In the genomic region with DNA sequence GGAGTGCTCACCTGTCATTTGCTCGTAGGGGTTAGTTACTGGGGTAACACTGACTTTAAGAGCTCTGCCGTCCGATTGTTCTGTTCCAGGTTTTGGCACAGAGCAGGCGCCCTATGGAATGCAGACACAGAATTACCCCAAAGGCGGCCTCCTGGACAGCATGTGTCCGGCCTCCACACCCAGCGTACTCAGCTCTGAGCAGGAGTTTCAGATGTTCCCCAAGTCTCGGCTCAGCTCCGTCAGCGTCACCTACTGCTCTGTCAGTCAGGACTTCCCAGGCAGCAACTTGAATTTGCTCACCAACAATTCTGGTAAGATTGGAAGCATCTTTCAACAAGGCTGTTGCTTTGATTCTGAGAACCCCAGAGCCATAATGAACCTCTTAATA, we compare ENCODE assay signal across 18 cellular contexts. TPM values are rescaled to one million over a fixed set of nuclear protein-coding genes. Genes with fewer than 3 reads are reported as not detected.
DNase-seq lines count a peak whose midpoint lies in the region; ATAC-seq and TF ChIP-seq lines count a peak whose summit lies in the region.
"Had no signal": no experiment of that assay in that cellular context is flagged by ENCODE, and none has a peak within 500 bp of the region (broad histone marks: within the 10 kb centered on the region; RNA-seq: fewer than 3 reads in every experiment).

No MANE protein-coding gene starts in this region.

- H3K9me3 ChIP-seq in Panc1 (ENCODE audit: control insufficient read depth, insufficient read depth, low read depth, low read length): no peaks in the 10 kb centered on the region
- no peaks in the 10 kb centered on the region for H3K9me3 ChIP-seq in fibroblast of lung (ENCODE audit: control insufficient read depth, insufficient read depth, low read depth, low read length)
- no peaks in the 10 kb centered on the region for H3K9me3 ChIP-seq in upper lobe of left lung
- peaks cover 0 to 7% of the 10 kb centered on the region in 2 donors for H3K9me3 ChIP-seq in neuronal stem cell (replicated peaks in 1 of 2; ENCODE audit: control insufficient read depth in 2 of 2, insufficient read depth in 1 of 2, low read depth in 1 of 2, low read length in 2 of 2)

- H2BK15ac ChIP-seq in neuronal stem cell (ENCODE audit: low read length): no peak overlapping the region

- no peaks in the 10 kb centered on the region for H4K20me1 ChIP-seq in fibroblast of lung (ENCODE audit: control insufficient read depth, extremely low read depth, insufficient read depth, low read length)

- no peak overlapping the region for H2BK5ac ChIP-seq in neuronal stem cell (ENCODE audit: low read length)

- WGBS in upper lobe of left lung, 2 donors: 94 to 98% methylated on average over 7 to 10 of the region's 10 CpGs
- WGBS in neuronal stem cell (ENCODE audit: extremely low coverage in 2 of 2, insufficient read length in 2 of 2, insufficient replicate concordance in 1 of 2), 2 donors: no CpG with 5 or more reads among the region's 10 CpGs

- H4K8ac ChIP-seq in neuronal stem cell (ENCODE audit: low read depth, low read length): no peak overlapping the region

- no peak overlapping the region for H3K4me3 Mint-ChIP-seq in progenitor cell of endocrine pancreas (ENCODE audit: low read depth)
- H3K4me3 Mint-ChIP-seq: activated CD8-positive, alpha-beta T cell treated with anti-CD3 and anti-CD28 coated beads for 36 hours; activated naive CD4-positive, alpha-beta T cell treated with anti-CD3 and anti-CD28 coated beads, Interleukin-2, amount 10 ng/mL, durations not matched to agents 7 days and 5 days; activated T-cell treated with anti-CD3 and anti-CD28 coated beads, Interleukin-2, amount 50 U/mL, for 24 hours; natural killer cell; stimulated activated effector memory CD8-positive, alpha-beta T cell treated with anti-CD3 and anti-CD28 coated beads, Interleukin-12 subunit alpha, Interleukin-12 subunit beta, amount 100 ng/mL, for 72 hours; T-cell had no signal

- intact Hi-C loops in Panc1 (cut with micrococcal nuclease; ENCODE audit: unreplicated experiment): no loop called here

- no peak overlapping the region for H3K4ac ChIP-seq in neuronal stem cell (ENCODE audit: low read length)

- H2BK12ac ChIP-seq in neuronal stem cell (ENCODE audit: low read length): no peak overlapping the region

- in situ Hi-C loops in Panc1 (cut with HindIII; ENCODE audit: low pct_unique_long_range_greater_than_20kb, low sequenced_read_pairs): no loop called here

- H3K9ac ChIP-seq in fibroblast of lung (ENCODE audit: insufficient read depth, low read length) (no peak overlapping the region), neuronal stem cell (ENCODE audit: low read depth, low read length, poor library complexity) (no peak overlapping the region)

- H3K9me3 Mint-ChIP-seq in progenitor cell of endocrine pancreas (ENCODE audit: low read depth): no peaks in the 10 kb centered on the region
- H3K9me3 Mint-ChIP-seq: activated CD8-positive, alpha-beta T cell treated with anti-CD3 and anti-CD28 coated beads for 36 hours; activated naive CD4-positive, alpha-beta T cell treated with anti-CD3 and anti-CD28 coated beads, Interleukin-2, amount 10 ng/mL, durations not matched to agents 7 days and 5 days; activated T-cell treated with anti-CD3 and anti-CD28 coated beads, Interleukin-2, amount 50 U/mL, for 24 hours; natural killer cell; stimulated activated effector memory CD8-positive, alpha-beta T cell treated with anti-CD3 and anti-CD28 coated beads, Interleukin-12 subunit alpha, Interleukin-12 subunit beta, amount 100 ng/mL, for 72 hours had no signal

- TF ChIP-seq CTCF in Panc1 (IDR thresholded peaks at IDR 0.05): no peak
- no peak for TF ChIP-seq CTCF in fibroblast of lung (conservative IDR thresholded peaks at IDR 0.05 in 1 of 2, IDR thresholded peaks at IDR 0.05 in 1 of 2; ENCODE audit: low read depth in 1 of 2, low read length in 2 of 2)
- TF ChIP-seq CTCF in progenitor cell of endocrine pancreas (IDR thresholded peaks at IDR 0.05; ENCODE audit: unreplicated experiment): no peak
- TF ChIP-seq CTCF in upper lobe of left lung (IDR thresholded peaks at IDR 0.05): no peak

- peaks cover 83% of the 10 kb centered on the region for H3K4me1 ChIP-seq in Panc1 (ENCODE audit: control insufficient read depth, insufficient read depth, low read length)
- peaks cover 32% of the 10 kb centered on the region for H3K4me1 ChIP-seq in fibroblast of lung (ENCODE audit: control insufficient read depth, extremely low read depth, insufficient read depth, low read length)
- peaks cover 57 to 73% (median 65%) of the 10 kb centered on the region in 4 donors for H3K4me1 ChIP-seq in upper lobe of left lung
- H3K4me1 ChIP-seq in neuronal stem cell (ENCODE audit: control insufficient read depth in 2 of 2, insufficient read depth in 1 of 2, low read depth in 1 of 2, low read length in 2 of 2): no peaks in the 10 kb centered on the region

- H3K27me3 ChIP-seq in Panc1 (ENCODE audit: control insufficient read depth, insufficient read depth, low read length) (no peaks in the 10 kb centered on the region), fibroblast of lung (ENCODE audit: control insufficient read depth, insufficient read depth, low read length) (no peaks in the 10 kb centered on the region), upper lobe of left lung (no peaks in the 10 kb centered on the region), neuronal stem cell (ENCODE audit: control insufficient read depth in 3 of 3, insufficient read depth in 3 of 3, low read depth in 1 of 3, low read length in 3 of 3) (peaks cover 0 to 2% (median 0%) of the 10 kb centered on the region in 3 experiments)

- H3K27ac Mint-ChIP-seq in progenitor cell of endocrine pancreas: peak overlapping the region; percentile 67
- H3K27ac Mint-ChIP-seq: activated CD8-positive, alpha-beta T cell treated with anti-CD3 and anti-CD28 coated beads for 36 hours; activated T-cell treated with anti-CD3 and anti-CD28 coated beads, Interleukin-2, amount 50 U/mL, for 24 hours; natural killer cell; stimulated activated effector memory CD8-positive, alpha-beta T cell treated with anti-CD3 and anti-CD28 coated beads, Interleukin-12 subunit alpha, Interleukin-12 subunit beta, amount 100 ng/mL, for 72 hours; T-cell had no signal

- H3K36me3 ChIP-seq in Panc1 (ENCODE audit: control insufficient read depth, insufficient read depth, low read length) (peaks cover 41% of the 10 kb centered on the region), fibroblast of lung (ENCODE audit: control insufficient read depth, insufficient read depth, low read length) (peaks cover 51% of the 10 kb centered on the region), upper lobe of left lung (peaks cover 63 to 98% (median 96%) of the 10 kb centered on the region in 4 donors), neuronal stem cell (replicated peaks in 1 of 2; ENCODE audit: control insufficient read depth in 2 of 2, insufficient read depth in 2 of 2, low read length in 2 of 2) (peaks cover 66 to 93% of the 10 kb centered on the region in 2 donors)

- TF ChIP-seq POLR2A in upper lobe of left lung (IDR thresholded peaks at IDR 0.05): no peak

- H3K4me1 Mint-ChIP-seq in progenitor cell of endocrine pancreas (ENCODE audit: low read depth): peaks cover 5% of the 10 kb centered on the region
- H3K4me1 Mint-ChIP-seq: activated naive CD4-positive, alpha-beta T cell treated with anti-CD3 and anti-CD28 coated beads, Interleukin-2, amount 10 ng/mL, durations not matched to agents 7 days and 5 days; natural killer cell; stimulated activated effector memory CD8-positive, alpha-beta T cell treated with anti-CD3 and anti-CD28 coated beads, Interleukin-12 subunit alpha, Interleukin-12 subunit beta, amount 100 ng/mL, for 72 hours had no signal

- no peak overlapping the region for H4K91ac ChIP-seq in neuronal stem cell (ENCODE audit: low read depth, low read length, poor library complexity)

- H2AFZ ChIP-seq in fibroblast of lung (ENCODE audit: low read length) (no peak overlapping the region), neuronal stem cell (ENCODE audit: low read length) (no peak overlapping the region)

- H3K4me3 ChIP-seq in Panc1 (ENCODE audit: low read depth in 2 of 2, low read length in 2 of 2) (no peak overlapping the region), fibroblast of lung (replicated peaks in 1 of 4; ENCODE audit: control extremely low read depth in 1 of 4, insufficient read depth in 1 of 4, low read depth in 3 of 4, low read length in 4 of 4) (no peak overlapping the region), upper lobe of left lung (no peak overlapping the region), neuronal stem cell (ENCODE audit: low read length in 2 of 2) (no peak overlapping the region)

- DNase-seq in Panc1 (ENCODE audit: low read depth, low spot score): no peak
- no peak for DNase-seq in fibroblast of lung (ENCODE audit: low read depth in 2 of 2)
- no peak for DNase-seq in progenitor cell of endocrine pancreas (ENCODE audit: low spot score, unreplicated experiment)
- no peak for DNase-seq in upper lobe of left lung
- DNase-seq in HCEC 1CT: no peak
- no peak for DNase-seq in neuronal stem cell (ENCODE audit: low spot score)
- DNase-seq in glomerular visceral epithelial cell (ENCODE audit: extremely low spot score): no peak
- DNase-seq: activated CD8-positive, alpha-beta T cell treated with anti-CD3 and anti-CD28 coated beads for 36 hours; activated naive CD4-positive, alpha-beta T cell treated with anti-CD3 and anti-CD28 coated beads, Interleukin-2, amount 10 ng/mL, durations not matched to agents 7 days and 5 days; activated T-cell treated with anti-CD3 and anti-CD28 coated beads, Interleukin-2, amount 50 U/mL, for 24 hours; natural killer cell; NCI-H187; NCI-H345; NK-92 treated with Interleukin-12 subunit alpha and Interleukin-12 subunit beta, amount 100 ng/mL, for 24 hours; T-cell had no signal

- H2BK120ac ChIP-seq in neuronal stem cell (ENCODE audit: low read depth, low read length): no peak overlapping the region

- H3K4me2 ChIP-seq in fibroblast of lung (ENCODE audit: extremely low read depth, insufficient read depth, low read length) (no peak overlapping the region), neuronal stem cell (ENCODE audit: insufficient read depth, low read length, poor library complexity, severe bottlenecking) (no peak overlapping the region)

- CTCF ChIA-PET in Panc1 (lab: Charles Lee): no interaction called here

- no TSS peak for BruUV-seq in Panc1 (replicated peaks; lab: Mats Ljungman, UMichigan)

- no peak overlapping the region for H3K23ac ChIP-seq in neuronal stem cell (ENCODE audit: low read depth, low read length, poor library complexity)

- H3K79me1 ChIP-seq in neuronal stem cell (ENCODE audit: low read depth, low read length): peaks cover 3% of the 10 kb centered on the region

- no peak overlapping the region for H2AK5ac ChIP-seq in neuronal stem cell (ENCODE audit: low read depth, low read length)

- H3K27me3 Mint-ChIP-seq in progenitor cell of endocrine pancreas: no peaks in the 10 kb centered on the region
- H3K27me3 Mint-ChIP-seq: activated CD8-positive, alpha-beta T cell treated with anti-CD3 and anti-CD28 coated beads for 36 hours; activated naive CD4-positive, alpha-beta T cell treated with anti-CD3 and anti-CD28 coated beads, Interleukin-2, amount 10 ng/mL, durations not matched to agents 7 days and 5 days; activated T-cell treated with anti-CD3 and anti-CD28 coated beads, Interleukin-2, amount 50 U/mL, for 24 hours; T-cell had no signal

- H3K79me2 ChIP-seq in fibroblast of lung (ENCODE audit: control insufficient read depth, insufficient read depth, low read length): peaks cover 8% of the 10 kb centered on the region

- ATAC-seq in Panc1: peak; percentile 5; the same call in 1 of the 2 replicates
- no peak for ATAC-seq in upper lobe of left lung (ENCODE audit: low FRiP score in 2 of 2)
- no peak for ATAC-seq in GM19467 (IDR thresholded peaks at IDR 0.05; ENCODE audit: unreplicated experiment)
- ATAC-seq: activated CD8-positive, alpha-beta T cell treated with anti-CD3 and anti-CD28 coated beads for 36 hours; natural killer cell; Right ventricle myocardium inferior; stimulated activated effector memory CD8-positive, alpha-beta T cell treated with anti-CD3 and anti-CD28 coated beads, Interleukin-12 subunit alpha, Interleukin-12 subunit beta, amount 100 ng/mL, for 72 hours; T-cell had no signal

- no peak overlapping the region for H3K18ac ChIP-seq in neuronal stem cell (ENCODE audit: low read length)

- H3K27ac ChIP-seq in Panc1 (ENCODE audit: low read length) (peak overlapping the region; percentile 76), fibroblast of lung (ENCODE audit: insufficient read depth, low read length) (peak overlapping the region; percentile 64), upper lobe of left lung (peak overlapping the region; percentile 27 to 84 (median 82)), neuronal stem cell (replicated peaks; ENCODE audit: low read length) (no peak overlapping the region)

- POLR2A ChIA-PET in Panc1 (lab: Charles Lee): no interaction called here

- peaks cover 82% of the 10 kb centered on the region for H3K36me3 Mint-ChIP-seq in progenitor cell of endocrine pancreas (ENCODE audit: insufficient read depth)

- TF ChIP-seq EP300 in upper lobe of left lung (IDR thresholded peaks at IDR 0.05): no peak

- H3K14ac ChIP-seq in neuronal stem cell (ENCODE audit: low read length): no peak overlapping the region

RNA-seq across cellular contexts. Expression of a gene that starts 12.6 kb away (rescaled TPM):
- total RNA-seq in Panc1 (2021; ENCODE audit: unreplicated experiment): 132 TPM
- polyA plus RNA-seq in Panc1 (2012; ENCODE audit: insufficient read length): 62.0 TPM
- total RNA-seq in fibroblast of lung: 70.4 and 77.3 TPM in 2 replicates
- polyA plus RNA-seq in fibroblast of lung: 28.0 and 60.5 TPM in 2 replicates
- 21.6 and 41.3 TPM in 2 replicates for polyA plus RNA-seq in fibroblast of lung (2012)
- polyA minus RNA-seq in fibroblast of lung (ENCODE audit: low replicate concordance): 30.0 and 65.8 TPM in 2 replicates
- total RNA-seq in progenitor cell of endocrine pancreas: 43.9 and 48.9 TPM in 2 replicates
- total RNA-seq in upper lobe of left lung: 100 to 1,000 TPM in 5 of 6 donors, 10 to 100 TPM in 1; 70.2 to 215 (median 143) TPM
- polyA plus RNA-seq in neuronal stem cell (2013, experiment 1 of 2): 16.6 TPM
- 16.6 TPM for polyA plus RNA-seq in neuronal stem cell (2013, experiment 2 of 2)
